8 cellular contexts compared by ENCODE assay signal in the genomic region with DNA sequence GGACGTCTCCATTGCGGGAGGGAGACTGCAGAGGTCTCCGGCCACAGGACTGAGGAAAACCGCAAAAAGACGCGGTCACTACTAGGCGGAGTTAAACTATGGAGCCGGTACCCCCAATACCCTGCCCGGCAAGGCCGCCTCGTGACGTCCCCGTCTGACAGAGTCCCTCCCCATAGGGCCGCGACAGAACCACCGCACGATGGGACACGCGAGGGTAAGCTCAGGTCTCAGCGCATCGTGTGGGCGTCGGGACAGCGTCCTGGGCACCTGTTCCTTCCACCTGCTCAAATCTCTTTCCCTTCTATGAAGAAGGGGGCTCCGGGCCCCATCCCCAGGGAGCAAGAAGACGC. TPM values are rescaled to one million over a fixed set of nuclear protein-coding genes. Genes with fewer than 3 reads are reported as not detected.
DNase-seq lines count a peak whose midpoint lies in the region; ATAC-seq and TF ChIP-seq lines count a peak whose summit lies in the region.

No MANE protein-coding gene starts in this region.

- peak overlapping the region; percentile 99 for H3K27ac ChIP-seq in VCaP
- H3K27ac ChIP-seq in lung (ENCODE audit: low read depth in 1 of 2, low read length in 1 of 2) = peak overlapping the region; percentile 85 to 98

- H3K4me3 ChIP-seq in lung = peak overlapping the region; percentile 53

- no peaks in the 10 kb centered on the region for H3K36me3 ChIP-seq in lung (ENCODE audit: control insufficient read depth in 2 of 2, insufficient read depth in 2 of 2, low read length in 2 of 2)

- TF ChIP-seq CTCF in VCaP (conservative IDR thresholded peaks at IDR 0.05) (no peak), lung (IDR thresholded peaks at IDR 0.05; ENCODE audit: control extremely low read depth, extremely low read depth) (no peak)

- 0 to 1% methylated on average over 26 of the region's 26 CpGs for WGBS in lung, 2 donors

- ATAC-seq in GM21447 (IDR thresholded peaks at IDR 0.05; ENCODE audit: unreplicated experiment) (peak; percentile 12), lung (ENCODE audit: insufficient read depth, low FRiP score) (peak; percentile 56)

- H3K27me3 ChIP-seq in lung (ENCODE audit: control insufficient read depth, insufficient read depth) = no peaks in the 10 kb centered on the region

- H3K9me3 ChIP-seq in lung (ENCODE audit: control insufficient read depth in 2 of 2, insufficient read depth in 1 of 2, low read length in 1 of 2) = no peaks in the 10 kb centered on the region

- H3K4me1 ChIP-seq in lung (ENCODE audit: control insufficient read depth in 2 of 2, insufficient read depth in 2 of 2, low read length in 2 of 2) = no peaks in the 10 kb centered on the region

- DNase-seq in EL (peak; percentile 64), HuH-7 (ENCODE audit: low spot score) (peak; percentile 28), dermis microvascular lymphatic vessel endothelial cell (ENCODE audit: low read depth in 2 of 2) (peak; percentile 38 to 84), lung (ENCODE audit: low spot score) (peak; percentile 69), NCI-H1092 treated with DMSO at 0.1 percent for 48 hours (lab: John Stamatoyannopoulos, UW) (no peak)
- DNase-seq in stimulated activated CD8-positive, alpha-beta memory T cell treated with anti-CD3 and anti-CD28 coated beads, Interleukin-2, amount 100 ng/mL, for 48 hours (ENCODE audit: low read depth in 2 of 2) = peak; percentile 52 to 65

RNA-seq across cellular contexts. Expression of a gene that starts 35.2 kb away (rescaled TPM):
- 3.4 and 11.8 TPM in 2 replicates for total RNA-seq in dermis microvascular lymphatic vessel endothelial cell
- 1 to 10 TPM; 1.1 to 1.5 TPM for total RNA-seq in lung
- polyA plus RNA-seq in lung = under 1 TPM; 0.10 to 0.42 TPM
